In the genomic region with DNA sequence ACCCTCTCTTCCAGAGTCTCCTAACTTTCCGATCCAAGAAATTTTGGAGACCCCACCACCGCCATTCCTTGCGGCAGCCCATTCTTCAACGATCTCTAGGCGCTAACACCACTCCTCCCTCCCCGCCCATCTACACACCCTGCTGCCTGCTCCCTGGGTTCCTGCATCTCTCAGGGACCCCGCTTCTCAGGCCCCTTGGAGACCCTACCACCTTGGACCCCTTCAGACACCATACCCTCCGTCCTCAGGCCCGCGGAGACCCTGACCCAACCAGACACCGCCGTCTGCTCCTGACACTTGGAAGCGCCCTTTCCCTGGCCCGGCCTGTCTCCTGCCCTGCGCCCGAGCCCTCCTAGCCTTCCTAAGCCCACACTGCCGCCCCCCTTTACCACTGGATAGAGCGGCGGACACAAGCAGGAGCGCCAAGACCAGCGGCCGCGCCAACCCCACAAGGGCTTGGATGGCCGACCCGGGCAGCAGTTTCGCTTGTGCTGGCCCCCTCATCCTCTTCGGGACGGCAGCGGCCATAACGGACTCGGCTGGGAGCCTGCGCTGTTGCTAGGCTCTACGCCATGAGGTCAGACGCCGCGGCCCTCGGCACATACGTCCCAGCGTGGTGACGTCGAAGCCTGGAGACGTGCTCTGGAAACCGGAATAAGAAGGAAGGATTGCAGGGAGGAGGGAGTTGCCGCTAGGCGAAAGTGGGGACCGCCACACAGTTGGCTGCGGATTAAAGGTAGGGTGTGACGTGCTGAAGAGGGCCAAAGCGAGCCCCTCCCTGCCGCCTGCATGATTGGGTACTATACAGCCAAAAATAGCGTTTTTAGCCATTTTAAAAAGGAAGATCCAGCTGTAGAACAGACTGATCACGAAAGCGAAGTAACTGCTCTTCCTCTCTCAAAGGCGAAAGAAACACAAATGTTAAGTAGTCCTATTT, we compare ENCODE assay signal across 1 cellular context.
TF ChIP-seq lines count a peak whose summit lies in the region.

A gene (minus strand): TSS at position 569 of the 937 bp plus-strand sequence. CDS start 41 bp downstream, at position 528.

TF ChIP-seq in WTC11, 78 proteins besides CTCF, POLR2A, EP300 and RAD21 (continued from another document):
- TF ChIP-seq, protein P1, sequence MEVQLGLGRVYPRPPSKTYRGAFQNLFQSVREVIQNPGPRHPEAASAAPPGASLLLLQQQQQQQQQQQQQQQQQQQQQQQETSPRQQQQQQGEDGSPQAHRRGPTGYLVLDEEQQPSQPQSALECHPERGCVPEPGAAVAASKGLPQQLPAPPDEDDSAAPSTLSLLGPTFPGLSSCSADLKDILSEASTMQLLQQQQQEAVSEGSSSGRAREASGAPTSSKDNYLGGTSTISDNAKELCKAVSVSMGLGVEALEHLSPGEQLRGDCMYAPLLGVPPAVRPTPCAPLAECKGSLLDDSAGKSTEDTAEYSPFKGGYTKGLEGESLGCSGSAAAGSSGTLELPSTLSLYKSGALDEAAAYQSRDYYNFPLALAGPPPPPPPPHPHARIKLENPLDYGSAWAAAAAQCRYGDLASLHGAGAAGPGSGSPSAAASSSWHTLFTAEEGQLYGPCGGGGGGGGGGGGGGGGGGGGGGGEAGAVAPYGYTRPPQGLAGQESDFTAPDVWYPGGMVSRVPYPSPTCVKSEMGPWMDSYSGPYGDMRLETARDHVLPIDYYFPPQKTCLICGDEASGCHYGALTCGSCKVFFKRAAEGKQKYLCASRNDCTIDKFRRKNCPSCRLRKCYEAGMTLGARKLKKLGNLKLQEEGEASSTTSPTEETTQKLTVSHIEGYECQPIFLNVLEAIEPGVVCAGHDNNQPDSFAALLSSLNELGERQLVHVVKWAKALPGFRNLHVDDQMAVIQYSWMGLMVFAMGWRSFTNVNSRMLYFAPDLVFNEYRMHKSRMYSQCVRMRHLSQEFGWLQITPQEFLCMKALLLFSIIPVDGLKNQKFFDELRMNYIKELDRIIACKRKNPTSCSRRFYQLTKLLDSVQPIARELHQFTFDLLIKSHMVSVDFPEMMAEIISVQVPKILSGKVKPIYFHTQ (CRISPR knock-in tag; IDR thresholded peaks at IDR 0.05): no peak; the same call in 1 of the 2 replicates
- TF ChIP-seq, protein P2, sequence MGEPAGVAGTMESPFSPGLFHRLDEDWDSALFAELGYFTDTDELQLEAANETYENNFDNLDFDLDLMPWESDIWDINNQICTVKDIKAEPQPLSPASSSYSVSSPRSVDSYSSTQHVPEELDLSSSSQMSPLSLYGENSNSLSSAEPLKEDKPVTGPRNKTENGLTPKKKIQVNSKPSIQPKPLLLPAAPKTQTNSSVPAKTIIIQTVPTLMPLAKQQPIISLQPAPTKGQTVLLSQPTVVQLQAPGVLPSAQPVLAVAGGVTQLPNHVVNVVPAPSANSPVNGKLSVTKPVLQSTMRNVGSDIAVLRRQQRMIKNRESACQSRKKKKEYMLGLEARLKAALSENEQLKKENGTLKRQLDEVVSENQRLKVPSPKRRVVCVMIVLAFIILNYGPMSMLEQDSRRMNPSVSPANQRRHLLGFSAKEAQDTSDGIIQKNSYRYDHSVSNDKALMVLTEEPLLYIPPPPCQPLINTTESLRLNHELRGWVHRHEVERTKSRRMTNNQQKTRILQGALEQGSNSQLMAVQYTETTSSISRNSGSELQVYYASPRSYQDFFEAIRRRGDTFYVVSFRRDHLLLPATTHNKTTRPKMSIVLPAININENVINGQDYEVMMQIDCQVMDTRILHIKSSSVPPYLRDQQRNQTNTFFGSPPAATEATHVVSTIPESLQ (CRISPR knock-in tag; IDR thresholded peaks at IDR 0.05): no peak
- TF ChIP-seq SOX15 (CRISPR knock-in tag; IDR thresholded peaks at IDR 0.05): no peak
